In the genomic region with DNA sequence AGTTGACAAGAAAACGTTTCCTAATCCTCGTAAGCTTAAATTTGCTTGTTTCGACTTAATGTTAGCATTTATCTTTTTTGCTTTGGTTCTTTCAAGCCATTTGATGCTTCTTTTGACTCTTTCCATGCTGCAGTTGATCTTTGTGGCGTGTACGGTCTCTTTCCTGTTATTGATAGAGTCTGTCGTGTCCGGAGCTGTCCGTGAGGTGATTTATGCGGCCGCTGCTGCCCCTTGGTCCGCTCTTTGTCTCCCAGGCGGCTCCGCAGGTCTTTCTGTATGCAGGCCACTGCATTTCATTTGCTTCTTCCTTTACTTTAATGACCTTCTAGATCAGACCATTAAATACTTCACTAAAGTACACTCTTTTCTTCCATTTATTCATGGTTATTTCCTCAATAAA, we compare ENCODE assay signal across 23 cellular contexts. TPM values are rescaled to one million over a fixed set of nuclear protein-coding genes. Genes with fewer than 3 reads are reported as not detected.
A peak's percentile ranks its signal among the peaks of the same experiment; 100 is the strongest.
DNase-seq lines count a peak whose midpoint lies in the region; ATAC-seq and TF ChIP-seq lines count a peak whose summit lies in the region.
"Had no signal": no experiment of that assay in that cellular context is flagged by ENCODE, and none has a peak within 500 bp of the region (broad histone marks: within the 10 kb centered on the region; RNA-seq: fewer than 3 reads in every experiment).

No MANE protein-coding gene starts in this region.

- peaks cover 12% of the 10 kb centered on the region for H3K4me1 Mint-ChIP-seq in activated CD4-positive, alpha-beta T cell treated with anti-CD3 and anti-CD28 coated beads, Interleukin-2, amount 10 ng/mL, durations not matched to agents 7 days and 5 days
- H3K4me1 Mint-ChIP-seq in effector memory CD8-positive, alpha-beta T cell (ENCODE audit: low read depth in 2 of 2), result peaks cover 38 to 40% of the 10 kb centered on the region in 2 donors
- H3K4me1 Mint-ChIP-seq in nephron progenitor cell, result peaks cover 51% of the 10 kb centered on the region

- H3K27ac ChIP-seq in RWPE2 (ENCODE audit: poor library complexity, severe bottlenecking), result no peak overlapping the region
- no peak overlapping the region for H3K27ac ChIP-seq in hepatocyte
- H3K27ac ChIP-seq: 22Rv1, KMS-11, SJSA1 had no signal

- TF ChIP-seq CTCF in RWPE2 (IDR thresholded peaks at IDR 0.05; ENCODE audit: poor library complexity, severe bottlenecking) (no peak), nephron progenitor cell (IDR thresholded peaks at IDR 0.05) (no peak), hepatocyte (IDR thresholded peaks at IDR 0.05; ENCODE audit: poor library complexity) (no peak)

- no peak overlapping the region for H3K4me2 ChIP-seq in hepatocyte
- H3K4me2 ChIP-seq: KMS-11 had no signal

- CTCF ChIA-PET in activated CD4-positive, alpha-beta T cell treated with anti-CD3 and anti-CD28 coated beads, Interleukin-2, amount 10 ng/mL, durations not matched to agents 7 days and 5 days (lab: Charles Lee), result interaction anchor here (1.5 kb wide), 1 partner anchor 9 kb away, joined by 5 read pairs; no protein-coding TSS in a partner anchor

- POLR2A ChIA-PET in activated CD4-positive, alpha-beta T cell treated with anti-CD3 and anti-CD28 coated beads, Interleukin-2, amount 10 ng/mL, durations not matched to agents 7 days and 5 days (lab: Charles Lee), result no interaction called here

- peaks cover 10% of the 10 kb centered on the region for H3K36me3 ChIP-seq in RWPE2 (ENCODE audit: low read depth)
- H3K36me3 ChIP-seq in hepatocyte (replicated peaks; ENCODE audit: insufficient read depth, low read depth), result no peaks in the 10 kb centered on the region

- no peak overlapping the region for H3K4me3 ChIP-seq in RWPE2 (ENCODE audit: severe bottlenecking)
- no peak overlapping the region for H3K4me3 ChIP-seq in hepatocyte
- H3K4me3 ChIP-seq: SJSA1 had no signal

- H3K79me2 ChIP-seq in hepatocyte, result peaks cover 15% of the 10 kb centered on the region

- H3K27me3 Mint-ChIP-seq in activated CD4-positive, alpha-beta T cell treated with anti-CD3 and anti-CD28 coated beads, Interleukin-2, amount 10 ng/mL, durations not matched to agents 7 days and 5 days, result no peaks in the 10 kb centered on the region
- no peaks in the 10 kb centered on the region for H3K27me3 Mint-ChIP-seq in effector memory CD8-positive, alpha-beta T cell
- H3K27me3 Mint-ChIP-seq in nephron progenitor cell (ENCODE audit: low read depth, poor library complexity), result no peaks in the 10 kb centered on the region
- H3K27me3 Mint-ChIP-seq: CD8-positive, alpha-beta memory T cell had no signal

- H3K27me3 ChIP-seq in RWPE2 (ENCODE audit: insufficient read depth, poor library complexity, severe bottlenecking) (no peaks in the 10 kb centered on the region), hepatocyte (no peaks in the 10 kb centered on the region)
- H3K27me3 ChIP-seq: SJSA1 had no signal

- TF ChIP-seq POLR2A in GM18505 (IDR thresholded peaks at IDR 0.05; ENCODE audit: borderline replicate concordance, extremely low read depth, insufficient read depth, insufficient read length), result no peak

- peak overlapping the region; percentile 71 for H3K27ac Mint-ChIP-seq in activated CD4-positive, alpha-beta T cell treated with anti-CD3 and anti-CD28 coated beads, Interleukin-2, amount 10 ng/mL, durations not matched to agents 7 days and 5 days
- H3K27ac Mint-ChIP-seq in effector memory CD8-positive, alpha-beta T cell, result peak overlapping the region; percentile 22 to 74
- H3K27ac Mint-ChIP-seq in nephron progenitor cell, result peak overlapping the region; percentile 86

- H2AFZ ChIP-seq in hepatocyte, result no peak overlapping the region

- no peak for DNase-seq in activated CD4-positive, alpha-beta T cell treated with anti-CD3 and anti-CD28 coated beads, Interleukin-2, amount 10 ng/mL, durations not matched to agents 7 days and 5 days
- DNase-seq in activated CD4-positive, alpha-beta T cell treated with anti-CD3 and anti-CD28 coated beads, Interleukin-2, amount 50 U/mL, for 48 hours, result no peak
- peak; percentile 19 for DNase-seq in RWPE2 (ENCODE audit: low spot score)
- no peak for DNase-seq in effector memory CD8-positive, alpha-beta T cell
- DNase-seq in nephron progenitor cell, result peak; percentile 68
- no peak for DNase-seq in hepatocyte (ENCODE audit: low spot score)
- DNase-seq: AML-193; C1 segment of cervical spinal cord; Calu3; CD8-positive, alpha-beta memory T cell; DMS153; IMR-90; NCI-H1105; NCI-H146; NCI-H2029 treated with DMSO at 0.1 percent for 48 hours; NCI-H524 treated with DMSO at 0.1 percent for 48 hours; NCI-H82 had no signal

- no peaks in the 10 kb centered on the region for H3K9me2 ChIP-seq in hepatocyte (replicated peaks; ENCODE audit: insufficient read depth)

- H3K9me3 ChIP-seq in RWPE2 (ENCODE audit: severe bottlenecking), result no peaks in the 10 kb centered on the region
- H3K9me3 ChIP-seq in hepatocyte (ENCODE audit: low read depth), result no peaks in the 10 kb centered on the region
- H3K9me3 ChIP-seq: SJSA1 had no signal

- ATAC-seq in RWPE2 (ENCODE audit: low read depth) (no peak), GM18505 (IDR thresholded peaks at IDR 0.05; ENCODE audit: unreplicated experiment) (no peak), GM18868 (IDR thresholded peaks at IDR 0.05; ENCODE audit: unreplicated experiment) (no peak)
- ATAC-seq in effector memory CD8-positive, alpha-beta T cell (replicated peaks), result no peak
- ATAC-seq: Panc1 had no signal

- peaks cover 2% of the 10 kb centered on the region for H3K9me3 Mint-ChIP-seq in activated CD4-positive, alpha-beta T cell treated with anti-CD3 and anti-CD28 coated beads, Interleukin-2, amount 10 ng/mL, durations not matched to agents 7 days and 5 days
- H3K9me3 Mint-ChIP-seq in effector memory CD8-positive, alpha-beta T cell, result peaks cover 0 to 2% of the 10 kb centered on the region in 2 donors
- peaks cover 4% of the 10 kb centered on the region for H3K9me3 Mint-ChIP-seq in nephron progenitor cell

- H3K4me3 Mint-ChIP-seq in activated CD4-positive, alpha-beta T cell treated with anti-CD3 and anti-CD28 coated beads, Interleukin-2, amount 10 ng/mL, durations not matched to agents 7 days and 5 days, result no peak overlapping the region
- H3K4me3 Mint-ChIP-seq in effector memory CD8-positive, alpha-beta T cell, result no peak overlapping the region
- peak overlapping the region; percentile 3 for H3K4me3 Mint-ChIP-seq in nephron progenitor cell
- H3K4me3 Mint-ChIP-seq: CD8-positive, alpha-beta memory T cell had no signal

- H4K20me1 ChIP-seq in hepatocyte (ENCODE audit: insufficient read depth, poor library complexity, severe bottlenecking), result no peaks in the 10 kb centered on the region

- 76% methylated on average over 13 of the region's 13 CpGs for WGBS in hepatocyte (ENCODE audit: low lambda C conversion rate, missing lambda C conversion rate)

- H3K4me1 ChIP-seq in RWPE2 (ENCODE audit: insufficient read depth, poor library complexity, severe bottlenecking) (peaks cover 10% of the 10 kb centered on the region), hepatocyte (ENCODE audit: insufficient read depth) (peaks cover 9% of the 10 kb centered on the region)

- peaks cover 21% of the 10 kb centered on the region for H3K36me3 Mint-ChIP-seq in activated CD4-positive, alpha-beta T cell treated with anti-CD3 and anti-CD28 coated beads, Interleukin-2, amount 10 ng/mL, durations not matched to agents 7 days and 5 days (ENCODE audit: low read depth)
- H3K36me3 Mint-ChIP-seq in effector memory CD8-positive, alpha-beta T cell (ENCODE audit: insufficient read depth), result peaks cover 30% of the 10 kb centered on the region
- H3K36me3 Mint-ChIP-seq in nephron progenitor cell (ENCODE audit: low read depth), result peaks cover 42% of the 10 kb centered on the region

RNA-seq across cellular contexts. Expression of a gene that starts 50.3 kb away (rescaled TPM):
- 10 to 100 TPM; 34.1 to 39.2 TPM for total RNA-seq in activated CD4-positive, alpha-beta T cell treated with anti-CD3 and anti-CD28 coated beads, Interleukin-2, amount 10 ng/mL, durations not matched to agents 7 days and 5 days
- 10.3 and 15.3 TPM in 2 replicates for total RNA-seq in hepatocyte
- polyA plus RNA-seq in hepatocyte, result 19.8 and 21.7 TPM in 2 replicates

Comparison
In these comparisons a context has a peak if more than half of its experiments do, and no peak if none do; other contexts are left out.
1. DNase-seq: peak in RWPE2 (single experiment) and nephron progenitor cell (single experiment); none in activated CD4-positive, alpha-beta T cell treated with anti-CD3 and anti-CD28 coated beads, Interleukin-2, amount 10 ng/mL, durations not matched to agents 7 days and 5 days (single experiment), activated CD4-positive, alpha-beta T cell treated with anti-CD3 and anti-CD28 coated beads, Interleukin-2, amount 50 U/mL, for 48 hours (0 of 2), effector memory CD8-positive, alpha-beta T cell (0 of 3) and hepatocyte (single experiment).
2. Peak in every context shown above with its lines, with median percentiles within 50 percentile points of each other: H3K27ac Mint-ChIP-seq.